In genomic region chr9:128148509-128149000, GRCh38 we compare ENCODE assay signal across 19 cellular contexts. TPM values are rescaled to one million over a fixed set of nuclear protein-coding genes. Genes with fewer than 3 reads are reported as not detected.
A peak's percentile ranks its signal among the peaks of the same experiment; 100 is the strongest.
DNase-seq lines count a peak whose midpoint lies in the region; ATAC-seq and TF ChIP-seq lines count a peak whose summit lies in the region.
"Had no signal": no experiment of that assay in that cellular context is flagged by ENCODE, and none has a peak within 500 bp of the region (broad histone marks: within the 10 kb centered on the region; RNA-seq: fewer than 3 reads in every experiment).

No MANE protein-coding gene starts in this region.

- H3K4me3 ChIP-seq in HEK293 (ENCODE audit: low read depth, low read length) (no peak overlapping the region), esophagus (ENCODE audit: low read depth in 1 of 2, low read length in 2 of 2) (no peak overlapping the region)
- H3K4me3 ChIP-seq: heart right ventricle, tibial artery had no signal

- POLR2A ChIA-PET in HEK293 (lab: Yijun Ruan, JAX) = no interaction called here
- POLR2A ChIA-PET in activated CD8-positive, alpha-beta T cell treated with anti-CD3 and anti-CD28 coated beads, Interleukin-2, amount 10 ng/mL, durations not matched to agents 7 days and 5 days (lab: Charles Lee) = no interaction called here

- peaks cover 1% of the 10 kb centered on the region for H3K4me1 Mint-ChIP-seq in activated naive CD4-positive, alpha-beta T cell treated with anti-CD3 and anti-CD28 coated beads, Interleukin-2, amount 10 ng/mL, durations not matched to agents 7 days and 5 days
- peaks cover 1% of the 10 kb centered on the region for H3K4me1 Mint-ChIP-seq in activated CD8-positive, alpha-beta T cell treated with anti-CD3 and anti-CD28 coated beads, Interleukin-2, amount 10 ng/mL, durations not matched to agents 7 days and 5 days (ENCODE audit: low read depth)

- no peaks in the 10 kb centered on the region for H3K36me3 Mint-ChIP-seq in activated naive CD4-positive, alpha-beta T cell treated with anti-CD3 and anti-CD28 coated beads, Interleukin-2, amount 10 ng/mL, durations not matched to agents 7 days and 5 days
- no peaks in the 10 kb centered on the region for H3K36me3 Mint-ChIP-seq in activated CD8-positive, alpha-beta T cell treated with anti-CD3 and anti-CD28 coated beads, Interleukin-2, amount 10 ng/mL, durations not matched to agents 7 days and 5 days (ENCODE audit: low read depth)

- H3K36me3 ChIP-seq in HEK293 (ENCODE audit: control insufficient read depth in 2 of 2, insufficient read depth in 1 of 2, low read length in 2 of 2) (no peaks in the 10 kb centered on the region), esophagus (ENCODE audit: control insufficient read depth in 2 of 2, insufficient read depth in 2 of 2, low read length in 1 of 2) (peaks cover 0 to 4% of the 10 kb centered on the region in 2 donors)
- H3K36me3 ChIP-seq: heart right ventricle, tibial artery had no signal

- no peak for ATAC-seq in GM21737 (IDR thresholded peaks at IDR 0.05; ENCODE audit: unreplicated experiment)
- no peak for ATAC-seq in activated CD8-positive, alpha-beta T cell treated with anti-CD3 and anti-CD28 coated beads, Interleukin-2, amount 10 ng/mL, durations not matched to agents 7 days and 5 days

- no peak for TF ChIP-seq CTCF in HEK293 (tag by site-specific recombination; IDR thresholded peaks at IDR 0.05)

- CTCF ChIA-PET in HEK293 (lab: Yijun Ruan, JAX) = interaction anchor here (0.5 to 0.7 kb wide), 2 partner anchors 10 to 1846 kb away, joined by 4 to 5 read pairs; no protein-coding TSS in a partner anchor
- CTCF ChIA-PET in activated naive CD4-positive, alpha-beta T cell treated with anti-CD3 and anti-CD28 coated beads, Interleukin-2, amount 10 ng/mL, durations not matched to agents 7 days and 5 days (lab: Charles Lee) = no interaction called here
- CTCF ChIA-PET in activated CD8-positive, alpha-beta T cell treated with anti-CD3 and anti-CD28 coated beads, Interleukin-2, amount 10 ng/mL, durations not matched to agents 7 days and 5 days (lab: Charles Lee) = no interaction called here

- DNase-seq in posterior vena cava (ENCODE audit: low spot score) = peak; percentile 80
- DNase-seq in activated naive CD4-positive, alpha-beta T cell treated with anti-CD3 and anti-CD28 coated beads, Interleukin-2, amount 10 ng/mL, durations not matched to agents 7 days and 5 days = no peak
- DNase-seq in activated CD8-positive, alpha-beta T cell treated with anti-CD3 and anti-CD28 coated beads, Interleukin-2, amount 10 ng/mL, durations not matched to agents 7 days and 5 days = no peak
- DNase-seq: activated CD4-positive, CD25-positive, alpha-beta regulatory T cell treated with anti-CD3 and anti-CD28 coated beads, Interleukin-2, amount 50 U/mL, for 72 hours; activated naive CD4-positive, alpha-beta T cell treated with Interleukin-2 at 50 U/mL for 16 hours; dermis blood vessel endothelial cell; HFFc6; KBM-7; NCI-H1105 treated with DMSO at 0.1 percent for 48 hours; NCI-H2171; SHP77 treated with DMSO at 0.1 percent for 48 hours; T-helper 2 cell; tibial artery had no signal

- H3K27ac Mint-ChIP-seq in activated naive CD4-positive, alpha-beta T cell treated with anti-CD3 and anti-CD28 coated beads, Interleukin-2, amount 10 ng/mL, durations not matched to agents 7 days and 5 days = no peak overlapping the region
- no peak overlapping the region for H3K27ac Mint-ChIP-seq in activated CD8-positive, alpha-beta T cell treated with anti-CD3 and anti-CD28 coated beads, Interleukin-2, amount 10 ng/mL, durations not matched to agents 7 days and 5 days
- H3K27ac Mint-ChIP-seq: HFFc6 had no signal

- H3K9me3 ChIP-seq in HEK293 (ENCODE audit: control insufficient read depth, insufficient read depth, low read depth, low read length) (no peaks in the 10 kb centered on the region), esophagus (ENCODE audit: control insufficient read depth in 2 of 2, insufficient read depth in 1 of 2, low read depth in 1 of 2, low read length in 1 of 2) (no peaks in the 10 kb centered on the region)
- H3K9me3 ChIP-seq: Caco-2, heart right ventricle, tibial artery had no signal

- H3K27ac ChIP-seq in HEK293 (ENCODE audit: extremely low read depth, low read depth, low read length) = no peak overlapping the region
- peak overlapping the region; percentile 86 to 95 for H3K27ac ChIP-seq in esophagus (ENCODE audit: low read depth in 2 of 2, low read length in 1 of 2)
- H3K27ac ChIP-seq: tibial artery had no signal

- no peaks in the 10 kb centered on the region for H3K4me1 ChIP-seq in HEK293 (ENCODE audit: control insufficient read depth, insufficient read depth, low read length)
- H3K4me1 ChIP-seq in esophagus (ENCODE audit: control insufficient read depth in 2 of 2, insufficient read depth in 2 of 2, low read length in 1 of 2) = peaks cover 7 to 46% of the 10 kb centered on the region in 2 donors

- intact Hi-C loops in posterior vena cava (cut with DNase I) = no loop called here

- 82 to 83% methylated on average over 5 of the region's 5 CpGs for WGBS in esophagus, 2 donors

- H3K27me3 Mint-ChIP-seq in activated naive CD4-positive, alpha-beta T cell treated with anti-CD3 and anti-CD28 coated beads, Interleukin-2, amount 10 ng/mL, durations not matched to agents 7 days and 5 days = peaks cover 43% of the 10 kb centered on the region
- H3K27me3 Mint-ChIP-seq in activated CD8-positive, alpha-beta T cell treated with anti-CD3 and anti-CD28 coated beads, Interleukin-2, amount 10 ng/mL, durations not matched to agents 7 days and 5 days (ENCODE audit: low read depth) = no peaks in the 10 kb centered on the region

- H3K27me3 ChIP-seq in esophagus (ENCODE audit: control insufficient read depth in 1 of 2, insufficient read depth in 2 of 2, low read length in 2 of 2) = no peaks in the 10 kb centered on the region
- H3K27me3 ChIP-seq: heart right ventricle, tibial artery had no signal

- H3K4me3 Mint-ChIP-seq in activated naive CD4-positive, alpha-beta T cell treated with anti-CD3 and anti-CD28 coated beads, Interleukin-2, amount 10 ng/mL, durations not matched to agents 7 days and 5 days = no peak overlapping the region
- H3K4me3 Mint-ChIP-seq in activated CD8-positive, alpha-beta T cell treated with anti-CD3 and anti-CD28 coated beads, Interleukin-2, amount 10 ng/mL, durations not matched to agents 7 days and 5 days = no peak overlapping the region
- H3K4me3 Mint-ChIP-seq: HFFc6 had no signal

- no peaks in the 10 kb centered on the region for H3K9me3 Mint-ChIP-seq in activated naive CD4-positive, alpha-beta T cell treated with anti-CD3 and anti-CD28 coated beads, Interleukin-2, amount 10 ng/mL, durations not matched to agents 7 days and 5 days
- no peaks in the 10 kb centered on the region for H3K9me3 Mint-ChIP-seq in activated CD8-positive, alpha-beta T cell treated with anti-CD3 and anti-CD28 coated beads, Interleukin-2, amount 10 ng/mL, durations not matched to agents 7 days and 5 days (ENCODE audit: insufficient read depth)
- H3K9me3 Mint-ChIP-seq: HFFc6 had no signal

TF ChIP-seq in HEK293, 187 proteins besides CTCF, POLR2A, EP300 and RAD21:
- TF ChIP-seq ZNF837 (tag by site-specific recombination; IDR thresholded peaks at IDR 0.05) (no peak), SCRT2 (tag by site-specific recombination; IDR thresholded peaks at IDR 0.05) (peak; percentile 86), ZNF157 (tag by site-specific recombination; IDR thresholded peaks at IDR 0.05) (no peak), SCRT1 (tag by site-specific recombination; IDR thresholded peaks at IDR 0.05; ENCODE audit: borderline replicate concordance) (peak; percentile 63; the same call in 1 of the 2 replicates)

RNA-seq across cellular contexts. Expression of gene LCN2, which starts 0.7 kb away (rescaled TPM):
- polyA plus RNA-seq in esophagus = 1,000 to 10,000 TPM; 1,061 to 2,097 TPM
- under 1 TPM; 0.67 to 0.69 TPM for total RNA-seq in posterior vena cava
- total RNA-seq in activated CD8-positive, alpha-beta T cell treated with anti-CD3 and anti-CD28 coated beads, Interleukin-2, amount 10 ng/mL, durations not matched to agents 7 days and 5 days = not detected
- total RNA-seq: Caco-2, dermis blood vessel endothelial cell, HFFc6, myocyte had no signal

RNA-seq across cellular contexts. Expression of gene BBLN, which starts 11.5 kb away (rescaled TPM):
- polyA plus RNA-seq in esophagus = 100 to 1,000 TPM in 1 of 2 donors, 10 to 100 TPM in 1; 77.5 to 104 TPM
- total RNA-seq in posterior vena cava = 10 to 100 TPM; 41.9 to 49.1 TPM
- 100 to 1,000 TPM in 1 of 2 experiments, 10 to 100 TPM in 1; 94.3 to 105 TPM for total RNA-seq in activated CD8-positive, alpha-beta T cell treated with anti-CD3 and anti-CD28 coated beads, Interleukin-2, amount 10 ng/mL, durations not matched to agents 7 days and 5 days

RNA-seq across cellular contexts. Expression of gene PTGES2, which starts 21.0 kb away (rescaled TPM):
- polyA plus RNA-seq in esophagus = 10 to 100 TPM; 59.0 to 59.4 TPM
- total RNA-seq in posterior vena cava = 10 to 100 TPM; 38.6 to 38.9 TPM
- 10 to 100 TPM; 51.8 to 57.7 TPM for total RNA-seq in activated CD8-positive, alpha-beta T cell treated with anti-CD3 and anti-CD28 coated beads, Interleukin-2, amount 10 ng/mL, durations not matched to agents 7 days and 5 days

RNA-seq across cellular contexts. Expression of gene CIZ1, which starts 42.8 kb away (rescaled TPM):
- polyA plus RNA-seq in esophagus = 10 to 100 TPM; 39.8 to 39.9 TPM
- 10 to 100 TPM; 88.3 to 99.4 TPM for total RNA-seq in posterior vena cava
- total RNA-seq in activated CD8-positive, alpha-beta T cell treated with anti-CD3 and anti-CD28 coated beads, Interleukin-2, amount 10 ng/mL, durations not matched to agents 7 days and 5 days = 100 to 1,000 TPM; 121 to 127 TPM

RNA-seq across cellular contexts. Expression of gene DNM1, which starts 54.6 kb away (rescaled TPM):
- polyA plus RNA-seq in esophagus = 1 to 10 TPM; 2.4 to 4.6 TPM
- total RNA-seq in posterior vena cava = 10 to 100 TPM; 19.0 to 46.5 TPM
- total RNA-seq in activated CD8-positive, alpha-beta T cell treated with anti-CD3 and anti-CD28 coated beads, Interleukin-2, amount 10 ng/mL, durations not matched to agents 7 days and 5 days = under 1 TPM; 0.21 to 0.29 TPM
- total RNA-seq: myocyte had no signal
